8 cellular contexts compared by ENCODE assay signal in genomic region chr1:220094016-220094911, GRCh38. TPM values are rescaled to one million over a fixed set of nuclear protein-coding genes. Genes with fewer than 3 reads are reported as not detected.
A peak's percentile ranks its signal among the peaks of the same experiment; 100 is the strongest.
DNase-seq lines count a peak whose midpoint lies in the region; ATAC-seq and TF ChIP-seq lines count a peak whose summit lies in the region.

Gene IARS2 (plus strand): TSS chr1:220094132. CDS start chr1:220094217, 85 bp downstream.

- no peak for TF ChIP-seq CTCF in endothelial cell (IDR thresholded peaks at IDR 0.05; ENCODE audit: unreplicated experiment)

- peaks cover 28 to 42% (median 35%) of the 10 kb centered on the region in 4 donors for H3K4me1 Mint-ChIP-seq in CD4-positive, CD25-positive, alpha-beta regulatory T cell
- peaks cover 3% of the 10 kb centered on the region for H3K4me1 Mint-ChIP-seq in endothelial cell (ENCODE audit: unreplicated experiment)

- ATAC-seq in CD4-positive, CD25-positive, alpha-beta regulatory T cell (ENCODE audit: low read depth in 2 of 2) = peak; percentile 82 to 85
- peak; percentile 55 for ATAC-seq in GM19351 (IDR thresholded peaks at IDR 0.05; ENCODE audit: unreplicated experiment)
- ATAC-seq in HG03521 (IDR thresholded peaks at IDR 0.05; ENCODE audit: unreplicated experiment) = peak; percentile 67

- peaks cover 18% of the 10 kb centered on the region for H3K36me3 ChIP-seq in CD4-positive, CD25-positive, alpha-beta regulatory T cell (ENCODE audit: control insufficient read depth, insufficient read depth, low read length)

- peaks cover 4% of the 10 kb centered on the region for H3K27me3 Mint-ChIP-seq in CD4-positive, CD25-positive, alpha-beta regulatory T cell
- peaks cover 4% of the 10 kb centered on the region for H3K27me3 Mint-ChIP-seq in endothelial cell (ENCODE audit: unreplicated experiment)

- peaks cover 23% of the 10 kb centered on the region for H3K4me1 ChIP-seq in CD4-positive, CD25-positive, alpha-beta regulatory T cell (ENCODE audit: control insufficient read depth, insufficient read depth, low read length, poor library complexity, severe bottlenecking)

- no peaks in the 10 kb centered on the region for H3K9me3 ChIP-seq in CD4-positive, CD25-positive, alpha-beta regulatory T cell (ENCODE audit: control insufficient read depth in 2 of 2, low read length in 2 of 2)

- H3K9me3 Mint-ChIP-seq in CD4-positive, CD25-positive, alpha-beta regulatory T cell = peaks cover 0 to 2% (median 0%) of the 10 kb centered on the region in 7 donors
- H3K9me3 Mint-ChIP-seq in endothelial cell (ENCODE audit: unreplicated experiment) = no peaks in the 10 kb centered on the region

- H3K27me3 ChIP-seq in CD4-positive, CD25-positive, alpha-beta regulatory T cell (ENCODE audit: control insufficient read depth, insufficient read depth, low read length) = no peaks in the 10 kb centered on the region

- H3K27ac Mint-ChIP-seq in CD4-positive, CD25-positive, alpha-beta regulatory T cell = peak within 1 kb of the TSS in 2 of 3 donors; percentile 64 to 76
- H3K27ac Mint-ChIP-seq in endothelial cell (ENCODE audit: unreplicated experiment) = no peak within 1 kb of the TSS

- DNase-seq in CD4-positive, CD25-positive, alpha-beta regulatory T cell = peak; percentile 89 to 92 (median 89)
- DNase-seq in NOMO-1 (lab: John Stamatoyannopoulos, UW; ENCODE audit: unreplicated experiment in 2 of 2) (peak; percentile 57 to 83), endothelial cell (ENCODE audit: low spot score) (peak; percentile 85), midbrain (lab: John Stamatoyannopoulos, UW) (peak; percentile 92)
- DNase-seq in activated CD8-positive, alpha-beta memory T cell treated with anti-CD3 and anti-CD28 coated beads, Interleukin-2, amount 50 U/mL, for 1 hour (ENCODE audit: extremely low read depth) = peak; percentile 60
- DNase-seq in stimulated activated CD8-positive, alpha-beta memory T cell treated with anti-CD3 and anti-CD28 coated beads, Interleukin-2, amount 100 ng/mL, for 1 hour (ENCODE audit: low read depth in 2 of 2) = peak; percentile 84 to 90

- peak within 1 kb of the TSS; percentile 78 to 92 (median 84) for H3K4me3 Mint-ChIP-seq in CD4-positive, CD25-positive, alpha-beta regulatory T cell
- H3K4me3 Mint-ChIP-seq in endothelial cell (ENCODE audit: unreplicated experiment) = peak within 1 kb of the TSS; percentile 83

- peak within 1 kb of the TSS; percentile 80 for H3K27ac ChIP-seq in CD4-positive, CD25-positive, alpha-beta regulatory T cell (ENCODE audit: insufficient read depth, low read length, poor library complexity, severe bottlenecking)

- peak within 1 kb of the TSS; percentile 90 for H3K4me3 ChIP-seq in CD4-positive, CD25-positive, alpha-beta regulatory T cell (ENCODE audit: low read depth, low read length)

- H3K36me3 Mint-ChIP-seq in CD4-positive, CD25-positive, alpha-beta regulatory T cell = peaks cover 12% of the 10 kb centered on the region
- H3K36me3 Mint-ChIP-seq in endothelial cell (ENCODE audit: low read depth, unreplicated experiment) = peaks cover 5% of the 10 kb centered on the region

RNA-seq across cellular contexts. Expression of gene IARS2, which starts in this region (rescaled TPM):
- 26.7 TPM for total RNA-seq in CD4-positive, CD25-positive, alpha-beta regulatory T cell
- polyA plus RNA-seq in CD4-positive, CD25-positive, alpha-beta regulatory T cell = 10 to 100 TPM; 49.7 to 61.3 (median 55.2) TPM
- 60.3 TPM for total RNA-seq in endothelial cell (ENCODE audit: unreplicated experiment)

Comparison
In these comparisons a context has a peak if more than half of its experiments do, and no peak if none do; other contexts are left out.
1. Peak in every context shown above with its lines: DNase-seq, ATAC-seq, H3K4me3 ChIP-seq and H3K27ac ChIP-seq.